1 cellular context compared by ENCODE assay signal in the genomic region with DNA sequence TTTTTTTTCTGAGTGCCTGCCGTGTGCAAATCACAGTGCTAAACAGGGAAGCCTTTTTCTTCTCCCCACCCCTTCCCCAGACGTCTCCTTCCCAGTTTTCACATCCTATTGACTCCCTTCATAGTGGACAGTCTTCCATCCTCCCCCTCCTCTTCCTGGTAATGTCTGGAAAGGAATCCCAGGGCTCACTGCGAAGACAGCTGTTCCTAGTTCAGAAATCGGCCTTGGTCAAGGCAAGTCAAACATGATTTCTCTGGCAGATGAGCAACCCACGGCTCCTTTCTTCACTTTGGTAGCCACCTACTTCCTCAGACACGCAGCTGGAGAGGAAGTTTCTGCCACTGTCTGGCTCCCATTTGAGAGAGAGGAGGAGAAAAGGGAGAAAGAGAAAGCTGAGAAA.
TF ChIP-seq lines count a peak whose summit lies in the region.

No MANE protein-coding gene starts in this region.

TF ChIP-seq in HEK293T, 16 proteins besides CTCF, POLR2A, EP300 and RAD21 (continued from another document):
- TF ChIP-seq CTBP1 (IDR thresholded peaks at IDR 0.05; ENCODE audit: borderline replicate concordance) (no peak), SUZ12 (IDR thresholded peaks at IDR 0.05) (no peak), L3MBTL2 (conservative IDR thresholded peaks at IDR 0.05) (no peak), FOXM1 (IDR thresholded peaks at IDR 0.05; ENCODE audit: borderline replicate concordance) (no peak), SP1 (IDR thresholded peaks at IDR 0.05) (no peak), BHLHE40 (IDR thresholded peaks at IDR 0.05; ENCODE audit: borderline replicate concordance) (no peak), HDGF (IDR thresholded peaks at IDR 0.05; ENCODE audit: borderline replicate concordance) (no peak), FOXA1 (IDR thresholded peaks at IDR 0.05) (no peak), ZNF384 (IDR thresholded peaks at IDR 0.05) (no peak), ELF4 (IDR thresholded peaks at IDR 0.05) (no peak), FOXK2 (IDR thresholded peaks at IDR 0.05) (no peak), TARDBP (IDR thresholded peaks at IDR 0.05) (no peak), NFRKB (IDR thresholded peaks at IDR 0.05) (no peak), ARNT (IDR thresholded peaks at IDR 0.05) (no peak)
